17 cellular contexts compared by ENCODE assay signal in genomic region chr5:95940758-95941682, GRCh38. TPM values are rescaled to one million over a fixed set of nuclear protein-coding genes. Genes with fewer than 3 reads are reported as not detected.
A peak's percentile ranks its signal among the peaks of the same experiment; 100 is the strongest.
DNase-seq lines count a peak whose midpoint lies in the region; FAIRE-seq and TF ChIP-seq lines count a peak whose summit lies in the region.
"Had no signal": no experiment of that assay in that cellular context is flagged by ENCODE, and none has a peak within 500 bp of the region (broad histone marks: within the 10 kb centered on the region; RNA-seq: fewer than 3 reads in every experiment).

No MANE protein-coding gene starts in this region.

- no peaks in the 10 kb centered on the region for H3K23me2 ChIP-seq in H9 (ENCODE audit: insufficient read length, low read depth, low read length, poor library complexity, severe bottlenecking)

- H3T11ph ChIP-seq in H9 (ENCODE audit: low read length) = no peak overlapping the region

- TF ChIP-seq CTCF in H9 (conservative IDR thresholded peaks at IDR 0.05) = no peak

- H3K36me3 ChIP-seq in iPS-18a (ENCODE audit: control insufficient read depth, low read depth, low read length) = no peaks in the 10 kb centered on the region
- H3K36me3 ChIP-seq in small intestine (ENCODE audit: control insufficient read depth in 2 of 2, insufficient read depth in 2 of 2, low read length in 2 of 2) = no peaks in the 10 kb centered on the region
- H3K36me3 ChIP-seq: breast epithelium, heart left ventricle had no signal

- no peak overlapping the region for H3K18ac ChIP-seq in H9 (ENCODE audit: insufficient read length, low read depth, low read length)

- DNase-seq in H9 (peak; percentile 37), anterior cingulate cortex (lab: John Stamatoyannopoulos, UW) (peak in 37 of 58 donors; percentile 8 to 77 (median 41)), posterior cingulate gyrus (peak in 9 of 10 donors; percentile 17 to 89 (median 54)), Kasumi-1 (lab: John Stamatoyannopoulos, UW) (no peak), epidermal melanocyte (ENCODE audit: insufficient read length, low spot score) (no peak), small intestine (no peak), NCI-H1694 treated with DMSO at 0.1 percent for 48 hours (lab: John Stamatoyannopoulos, UW) (no peak)
- DNase-seq: activated CD4-positive, alpha-beta T cell treated with anti-CD3 and anti-CD28 coated beads, Interleukin-2, amount 50 U/mL, for 48 hours; heart left ventricle; NCI-H2081; stimulated activated CD4-positive, alpha-beta T cell treated with anti-CD3 and anti-CD28 coated beads, Interleukin-2, amount 100 ng/mL, for 48 hours had no signal

- H3K27ac Mint-ChIP-seq in H9 = peak overlapping the region; percentile 65 to 95 (median 95)
- H3K27ac Mint-ChIP-seq: activated T-helper 2 cell treated with anti-CD3 and anti-CD28 coated beads, Interferon-gamma antibody, Interleukin-2, Interleukin-4, amounts not matched to agents 10 μg/mL and 5 μg/mL and 100 μg/mL, durations not matched to agents 14 hours and 24 hours and 36 hours; memory B cell; stimulated activated effector memory CD8-positive, alpha-beta T cell treated with anti-CD3 and anti-CD28 coated beads, Interleukin-12 subunit alpha, Interleukin-12 subunit beta, amount 100 ng/mL, for 72 hours had no signal

- H3K23ac ChIP-seq in H9 (ENCODE audit: insufficient read length, low read depth, low read length) = no peak overlapping the region

- H3K4ac ChIP-seq in H9 (ENCODE audit: low read depth, low read length) = no peak overlapping the region

- H3K4me1 ChIP-seq in H9 (ENCODE audit: insufficient read depth, low read length) (no peaks in the 10 kb centered on the region; the same call in 1 of the 2 replicates), iPS-18a (ENCODE audit: control insufficient read depth, low read depth, low read length) (peaks cover 23% of the 10 kb centered on the region), small intestine (ENCODE audit: control insufficient read depth in 2 of 2, insufficient read depth in 1 of 2, low read depth in 1 of 2, low read length in 1 of 2) (peaks cover 0 to 3% of the 10 kb centered on the region in 2 donors)
- H3K4me1 ChIP-seq: breast epithelium had no signal

- H3K27me3 ChIP-seq in H9 (ENCODE audit: insufficient read depth, low read length) = no peaks in the 10 kb centered on the region
- no peaks in the 10 kb centered on the region for H3K27me3 ChIP-seq in iPS-18a (ENCODE audit: control insufficient read depth, insufficient read depth, low read length)
- no peaks in the 10 kb centered on the region for H3K27me3 ChIP-seq in small intestine (ENCODE audit: control insufficient read depth in 2 of 2, insufficient read depth in 2 of 2, low read length in 2 of 2)
- H3K27me3 ChIP-seq: BLaER1 treated with 17β-estradiol and CSF1 and Interleukin-3, amounts not matched to agents 10 nM and 100 nM; breast epithelium; heart left ventricle had no signal

- no peak overlapping the region for H4K8ac ChIP-seq in H9 (replicated peaks; ENCODE audit: insufficient read length, low read depth, low read length)

- H3K27ac ChIP-seq in H9 (ENCODE audit: insufficient read length, low read depth, low read length) (no peak overlapping the region), iPS-18a (ENCODE audit: low read length) (peak overlapping the region; percentile 33), small intestine (ENCODE audit: low read depth in 1 of 2, low read length in 1 of 2) (no peak overlapping the region)
- H3K27ac ChIP-seq: BLaER1 treated with 17β-estradiol and CSF1 and Interleukin-3, amounts not matched to agents 10 nM and 100 nM; breast epithelium; heart left ventricle had no signal

- WGBS in H9 (ENCODE audit: extremely low coverage, insufficient read length, low lambda C conversion rate) = no CpG with 5 or more reads among the region's 3 CpGs
- WGBS in small intestine, 3 donors = 70 to 91% (median 90%) methylated on average over 3 of the region's 3 CpGs

- H2AK5ac ChIP-seq in H9 (ENCODE audit: insufficient read length, low read length) = no peak overlapping the region

- FAIRE-seq in small intestine (lab: Jason Lieb, UNC) = no peak

- intact Hi-C loops in posterior cingulate gyrus (cut with DNase I) = no loop called here

- no peaks in the 10 kb centered on the region for H4K20me1 ChIP-seq in H9 (ENCODE audit: control insufficient read depth, insufficient read depth, insufficient read length)

- H3K9ac ChIP-seq in H9 (ENCODE audit: extremely low read depth, insufficient read length, low read length) = no peak overlapping the region
- peak overlapping the region; percentile 17 for H3K9ac ChIP-seq in iPS-18a (ENCODE audit: low read length)
- H3K9ac ChIP-seq: BLaER1 treated with 17β-estradiol and CSF1 and Interleukin-3, amounts not matched to agents 10 nM and 100 nM had no signal

- peak overlapping the region; percentile 29 for H3K4me3 ChIP-seq in iPS-18a (ENCODE audit: low read length)
- H3K4me3 ChIP-seq in small intestine (ENCODE audit: low read depth in 1 of 2, low read length in 2 of 2) = no peak overlapping the region
- H3K4me3 ChIP-seq: BLaER1 treated with 17β-estradiol and CSF1 and Interleukin-3, amounts not matched to agents 10 nM and 100 nM; breast epithelium; heart left ventricle had no signal

- H3K9me3 ChIP-seq in H9 (ENCODE audit: control insufficient read depth, low read depth, low read length) (no peaks in the 10 kb centered on the region), iPS-18a (ENCODE audit: control insufficient read depth, low read depth, low read length) (no peaks in the 10 kb centered on the region), small intestine (ENCODE audit: control insufficient read depth, low read depth) (no peaks in the 10 kb centered on the region)
- H3K9me3 ChIP-seq: BLaER1 treated with 17β-estradiol and CSF1 and Interleukin-3, amounts not matched to agents 10 nM and 100 nM; breast epithelium; heart left ventricle had no signal

- no peaks in the 10 kb centered on the region for H3K79me1 ChIP-seq in H9 (ENCODE audit: insufficient read depth, low read depth, low read length, poor library complexity, severe bottlenecking)

- H3K36me3 Mint-ChIP-seq in H9 (ENCODE audit: insufficient read depth in 1 of 3, low read depth in 3 of 3) = peaks cover 0 to under 1% (median 0%) of the 10 kb centered on the region in 3 experiments; a peak in 1 of 7 replicates

- H3K4me2 ChIP-seq in H9 (ENCODE audit: insufficient read depth, insufficient read length, low read length) = peak overlapping the region; percentile 31
- H3K4me2 ChIP-seq: BLaER1 treated with 17β-estradiol and CSF1 and Interleukin-3, amounts not matched to agents 10 nM and 100 nM had no signal

- H3K79me2 ChIP-seq in H9 (ENCODE audit: insufficient read depth, low read length) = no peaks in the 10 kb centered on the region

- H2AFZ ChIP-seq in H9 (ENCODE audit: low read length) = no peak overlapping the region

- peak overlapping the region; percentile 36 for H2BK120ac ChIP-seq in H9 (ENCODE audit: low read depth, low read length, poor library complexity, severe bottlenecking)

- H2BK5ac ChIP-seq in H9 (ENCODE audit: insufficient read length, low read length) = no peak overlapping the region

- H2BK20ac ChIP-seq in H9 (ENCODE audit: low read depth, low read length, poor library complexity, severe bottlenecking) = no peak overlapping the region

- H3K27me3 Mint-ChIP-seq in H9 (ENCODE audit: low read depth) = no peaks in the 10 kb centered on the region
- H3K27me3 Mint-ChIP-seq: memory B cell had no signal

- H4K5ac ChIP-seq in H9 (ENCODE audit: insufficient read length, low read depth, low read length) = no peak overlapping the region

- no peak overlapping the region for H3K14ac ChIP-seq in H9 (ENCODE audit: insufficient read depth, low read length)

- peaks cover 26 to 31% of the 10 kb centered on the region in 2 experiments for H3K4me1 Mint-ChIP-seq in H9

- H3K4me3 Mint-ChIP-seq in H9 = peak overlapping the region; percentile 33 to 63; a peak in 2 of 5 replicates
- H3K4me3 Mint-ChIP-seq: memory B cell; stimulated activated effector memory CD8-positive, alpha-beta T cell treated with anti-CD3 and anti-CD28 coated beads, Interleukin-12 subunit alpha, Interleukin-12 subunit beta, amount 100 ng/mL, for 72 hours had no signal

- H3K56ac ChIP-seq in H9 (ENCODE audit: insufficient read length, low read depth, low read length) = no peak overlapping the region

- no peak overlapping the region for H4K91ac ChIP-seq in H9 (ENCODE audit: insufficient read length, low read depth, low read length)

- no peak overlapping the region for H2BK12ac ChIP-seq in H9 (ENCODE audit: insufficient read length, low read depth, low read length)

- H3K9me3 Mint-ChIP-seq in H9 = no peaks in the 10 kb centered on the region
- H3K9me3 Mint-ChIP-seq: activated T-helper 2 cell treated with anti-CD3 and anti-CD28 coated beads, Interferon-gamma antibody, Interleukin-2, Interleukin-4, amounts not matched to agents 10 μg/mL and 5 μg/mL and 100 μg/mL, durations not matched to agents 14 hours and 24 hours and 36 hours; memory B cell; stimulated activated effector memory CD8-positive, alpha-beta T cell treated with anti-CD3 and anti-CD28 coated beads, Interleukin-12 subunit alpha, Interleukin-12 subunit beta, amount 100 ng/mL, for 72 hours had no signal

- no peak overlapping the region for H2BK15ac ChIP-seq in H9 (ENCODE audit: low read depth, low read length)

RNA-seq across cellular contexts. Expression of gene ELL2, which starts 20.6 kb away (rescaled TPM):
- 27.5 and 27.7 TPM in 2 replicates for total RNA-seq in H9 (2021)
- polyA plus RNA-seq in small intestine = 10 to 100 TPM in 2 of 3 donors, 1 to 10 TPM in 1; 9.7 to 13.9 (median 10.5) TPM

Comparison
In these comparisons a context has a peak if more than half of its experiments do, and no peak if none do; other contexts are left out.
1. DNase-seq: peak in H9 (single experiment), anterior cingulate cortex (37 of 58) and posterior cingulate gyrus (9 of 10); none in Kasumi-1 (0 of 2), epidermal melanocyte (single experiment), small intestine (single experiment) and NCI-H1694 treated with DMSO at 0.1 percent for 48 hours (single experiment).